8 cellular contexts compared by ENCODE assay signal in the genomic region with DNA sequence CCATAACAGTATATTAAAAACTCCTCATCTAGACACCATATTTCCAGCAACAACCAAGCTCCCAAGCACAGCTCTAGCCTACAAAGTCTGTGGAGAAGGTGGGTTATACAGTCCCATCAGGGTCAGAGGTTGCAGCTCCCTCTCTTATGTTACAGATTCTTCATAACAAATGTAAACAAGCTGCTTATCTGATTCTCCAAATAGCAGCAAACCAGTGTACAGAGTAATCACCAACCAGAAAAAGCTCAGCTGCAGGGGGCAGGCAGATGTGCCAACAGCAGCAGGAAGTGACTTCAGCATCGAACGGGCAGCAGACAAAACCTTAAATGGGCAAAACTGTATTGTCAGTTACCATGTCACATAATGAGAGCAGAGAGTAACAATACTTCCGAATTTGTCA. TPM values are rescaled to one million over a fixed set of nuclear protein-coding genes. Genes with fewer than 3 reads are reported as not detected.
A peak's percentile ranks its signal among the peaks of the same experiment; 100 is the strongest.
DNase-seq lines count a peak whose midpoint lies in the region; ATAC-seq and TF ChIP-seq lines count a peak whose summit lies in the region.

No MANE protein-coding gene starts in this region.

- ATAC-seq in HG02642 (IDR thresholded peaks at IDR 0.05; ENCODE audit: poor library complexity, unreplicated experiment): peak; percentile 75

- H3K4me3 ChIP-seq in OCI-LY3 (ENCODE audit: low read length) (0 out of 2 replicates have a peak overlapping the region, but pooled peaks have one; percentile 2), breast epithelium (no peak overlapping the region)

- peaks cover 74% of the 10 kb centered on the region for H3K4me1 ChIP-seq in OCI-LY3 (ENCODE audit: low read length)
- H3K4me1 ChIP-seq in breast epithelium: no peaks in the 10 kb centered on the region

- H3K27me3 ChIP-seq in OCI-LY3 (ENCODE audit: low read depth, low read length) (no peaks in the 10 kb centered on the region), breast epithelium (no peaks in the 10 kb centered on the region)

- H4K20me1 ChIP-seq in OCI-LY3 (ENCODE audit: insufficient read depth, low read length): no peaks in the 10 kb centered on the region

- TF ChIP-seq CTCF in OCI-LY3 (IDR thresholded peaks at IDR 0.05; ENCODE audit: low read depth, low read length) (no peak), breast epithelium (IDR thresholded peaks at IDR 0.05) (no peak)

- H3K36me3 ChIP-seq in OCI-LY3 (replicated peaks; ENCODE audit: low read depth, low read length): no peaks in the 10 kb centered on the region
- H3K36me3 ChIP-seq in breast epithelium: no peaks in the 10 kb centered on the region

- H3K27ac ChIP-seq in OCI-LY3 (ENCODE audit: low read length) (peak overlapping the region; percentile 61), breast epithelium (no peak overlapping the region)

- no peaks in the 10 kb centered on the region for H3K79me2 ChIP-seq in OCI-LY3 (ENCODE audit: low read length)

- DNase-seq in Daoy (ENCODE audit: low read depth) (peak; percentile 72), amniotic epithelial cell (ENCODE audit: low read depth) (peak; percentile 66), breast epithelium (ENCODE audit: low spot score in 2 of 2) (no peak), AG08395 (ENCODE audit: low spot score) (no peak), NCI-H82 treated with DMSO at 0.1 percent for 48 hours (lab: John Stamatoyannopoulos, UW; ENCODE audit: unreplicated experiment) (no peak)
- peak; percentile 21 to 26 for DNase-seq in stimulated activated CD8-positive, alpha-beta memory T cell treated with anti-CD3 and anti-CD28 coated beads, Interleukin-7, amount 100 ng/mL, for 4 hours (ENCODE audit: low read depth in 2 of 2)

- H3K9ac ChIP-seq in OCI-LY3 (ENCODE audit: low read length): peak overlapping the region; percentile 53; the same call in 1 of the 2 replicates

- peak overlapping the region; percentile 44 for H2AFZ ChIP-seq in OCI-LY3 (ENCODE audit: low read depth, low read length)

- TF ChIP-seq POLR2A in breast epithelium (IDR thresholded peaks at IDR 0.05): no peak

- H3K9me3 ChIP-seq in OCI-LY3 (ENCODE audit: insufficient read depth, low read length): no peaks in the 10 kb centered on the region
- H3K9me3 ChIP-seq in breast epithelium: no peaks in the 10 kb centered on the region

- peak overlapping the region; percentile 25 for H3K4me2 ChIP-seq in OCI-LY3 (ENCODE audit: low read length)

- intact Hi-C loops in breast epithelium (cut with DNase I; ENCODE audit: low total_unique reads): no loop called here

RNA-seq across cellular contexts. Expression of gene NABP1, which starts 52.9 kb away (rescaled TPM):
- 25.8 and 31.1 TPM in 2 replicates for total RNA-seq in Daoy (2014; rRNA removed; shearing (Covaris generic))
- 10 to 100 TPM; 34.4 to 44.9 (median 37.8) TPM for total RNA-seq in breast epithelium

Comparison
In these comparisons a context has a peak if more than half of its experiments do, and no peak if none do; other contexts are left out.
1. DNase-seq: peak in Daoy (single experiment), amniotic epithelial cell (single experiment) and stimulated activated CD8-positive, alpha-beta memory T cell treated with anti-CD3 and anti-CD28 coated beads, Interleukin-7, amount 100 ng/mL, for 4 hours (2 of 2); none in breast epithelium (0 of 2), AG08395 (single experiment) and NCI-H82 treated with DMSO at 0.1 percent for 48 hours (single experiment).